ENCODE assay signal across 8 cellular contexts in the genomic region with DNA sequence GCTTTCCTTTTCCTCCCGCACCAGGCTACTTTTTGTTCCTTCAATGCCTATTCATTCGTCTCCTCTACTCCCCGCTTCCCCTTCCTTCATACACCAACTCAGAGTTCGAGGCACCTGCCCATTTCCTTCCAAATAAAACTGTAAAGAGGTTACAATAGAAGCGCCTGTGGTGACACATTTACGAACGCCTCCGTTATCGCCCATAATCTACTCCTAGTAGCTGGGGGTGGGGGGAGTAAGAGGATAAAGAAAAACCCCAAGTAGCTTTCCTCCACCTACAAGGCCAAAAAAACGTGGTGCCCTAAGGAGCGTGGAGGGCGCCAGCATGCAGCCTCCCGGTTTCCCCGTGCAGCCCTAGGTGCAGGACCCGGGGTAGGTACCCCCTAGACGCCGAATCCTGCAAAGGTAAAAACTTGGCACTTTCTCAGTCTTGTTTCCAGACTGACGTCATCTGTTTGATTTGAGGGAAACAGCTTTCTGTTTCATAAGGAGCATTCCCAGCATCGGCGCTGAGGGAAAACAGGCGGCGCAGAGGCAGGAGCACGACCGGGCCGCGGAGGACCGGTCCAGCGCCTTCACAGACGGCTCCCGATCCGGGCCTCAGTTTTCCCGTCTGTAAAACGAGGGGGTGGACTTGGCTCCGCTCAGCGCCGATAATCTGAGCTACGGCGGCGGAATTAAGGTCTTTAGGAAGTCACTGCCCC. TPM values are rescaled to one million over a fixed set of nuclear protein-coding genes. Genes with fewer than 3 reads are reported as not detected.
A peak's percentile ranks its signal among the peaks of the same experiment; 100 is the strongest.
DNase-seq lines count a peak whose midpoint lies in the region; ATAC-seq and TF ChIP-seq lines count a peak whose summit lies in the region.

No MANE protein-coding gene starts in this region.

- H3K27me3 ChIP-seq in BE2C (no peaks in the 10 kb centered on the region), iPS-20b (ENCODE audit: insufficient read depth, low read length) (no peaks in the 10 kb centered on the region), smooth muscle cell (ENCODE audit: low read depth) (no peaks in the 10 kb centered on the region)

- H3K27ac ChIP-seq in iPS-20b (ENCODE audit: low read length) (no peak overlapping the region), smooth muscle cell (ENCODE audit: low read depth) (no peak overlapping the region)

- H4K20me1 ChIP-seq in smooth muscle cell (ENCODE audit: low read depth), result peaks cover 27% of the 10 kb centered on the region

- H3F3A ChIP-seq in smooth muscle cell (ENCODE audit: low read depth), result peaks cover 10% of the 10 kb centered on the region

- H3K9me3 Mint-ChIP-seq in brain, result peaks cover 3 to 4% (median 3%) of the 10 kb centered on the region in 5 experiments

- H3K4me2 ChIP-seq in smooth muscle cell, result peak overlapping the region; percentile 98

- H3K4me1 Mint-ChIP-seq in brain, result peaks cover 61% of the 10 kb centered on the region

- peak overlapping the region; percentile 59 to 98 (median 89) for H3K27ac Mint-ChIP-seq in brain

- peak overlapping the region; percentile 87 for H2AFZ ChIP-seq in smooth muscle cell (ENCODE audit: low read depth)

- peaks cover 5% of the 10 kb centered on the region for H3K27me3 Mint-ChIP-seq in brain

- no peak for ATAC-seq in GM21825 (IDR thresholded peaks at IDR 0.05; ENCODE audit: unreplicated experiment)

- H3K9me3 ChIP-seq in BE2C, result no peaks in the 10 kb centered on the region
- no peaks in the 10 kb centered on the region for H3K9me3 ChIP-seq in iPS-20b (ENCODE audit: insufficient read depth, low read depth, low read length)
- H3K9me3 ChIP-seq in smooth muscle cell (replicated peaks; ENCODE audit: low read depth), result no peaks in the 10 kb centered on the region

- no peaks in the 10 kb centered on the region; the same call in 1 of the 2 replicates for H3K4me1 ChIP-seq in BE2C
- H3K4me1 ChIP-seq in iPS-20b (ENCODE audit: insufficient read depth, low read length), result peaks cover 5% of the 10 kb centered on the region; the same call in 1 of the 2 replicates
- H3K4me1 ChIP-seq in smooth muscle cell (ENCODE audit: low read depth), result peaks cover 27% of the 10 kb centered on the region

- H3K4me3 Mint-ChIP-seq in brain, result peak overlapping the region; percentile 87 to 98 (median 88)

- peaks cover 20% of the 10 kb centered on the region for H3K79me2 ChIP-seq in smooth muscle cell (ENCODE audit: low read depth)

- no peak for TF ChIP-seq CTCF in BE2C (IDR thresholded peaks at IDR 0.05; ENCODE audit: low read depth, low read length)
- no peak for TF ChIP-seq CTCF in brain (conservative IDR thresholded peaks at IDR 0.05)
- TF ChIP-seq CTCF in smooth muscle cell (IDR thresholded peaks at IDR 0.05; ENCODE audit: borderline replicate concordance, insufficient read depth, poor library complexity, severe bottlenecking), result no peak

- H3K36me3 Mint-ChIP-seq in brain, result peaks cover 18% of the 10 kb centered on the region

- H3K9ac ChIP-seq in iPS-20b (ENCODE audit: low read depth, low read length), result peak overlapping the region; percentile 55; the same call in 1 of the 2 replicates
- H3K9ac ChIP-seq in smooth muscle cell (ENCODE audit: low read depth), result peak overlapping the region; percentile 63

- peaks cover 33% of the 10 kb centered on the region for H3K36me3 ChIP-seq in BE2C
- H3K36me3 ChIP-seq in iPS-20b (ENCODE audit: insufficient read depth, low read depth, low read length), result peaks cover 29% of the 10 kb centered on the region
- no peaks in the 10 kb centered on the region for H3K36me3 ChIP-seq in smooth muscle cell (ENCODE audit: low read depth)

- 5% methylated on average over 39 of the region's 39 CpGs for WGBS in smooth muscle cell (ENCODE audit: low lambda C conversion rate)

- DNase-seq in BE2C, result no peak
- peak; percentile 54 for DNase-seq in HK-2 (ENCODE audit: unreplicated experiment)
- DNase-seq in SW480 (ENCODE audit: low spot score), result peak; percentile 62
- no peak for DNase-seq in smooth muscle cell (lab: John Stamatoyannopoulos, UW; ENCODE audit: unreplicated experiment)
- DNase-seq in cerebellar nuclear complex (lab: John Stamatoyannopoulos, UW), result no peak

- H3K4me3 ChIP-seq in BE2C (ENCODE audit: low read depth, low read length) (peak overlapping the region; percentile 99), iPS-20b (ENCODE audit: low read length) (peak overlapping the region; percentile 76), smooth muscle cell (peak overlapping the region; percentile 76)

RNA-seq across cellular contexts. Expression of a gene that starts 0.9 kb away (rescaled TPM):
- 158 TPM for polyA plus RNA-seq in BE2C (2012; ENCODE audit: insufficient read depth, insufficient read length, low read depth)
- polyA plus RNA-seq in brain (ENCODE audit: insufficient read depth, low read depth, low replicate concordance) (127 TPM), smooth muscle cell (38.1 and 46.9 TPM in 2 replicates)
- 55.6 and 58.4 TPM in 2 replicates for total RNA-seq in smooth muscle cell

RNA-seq across cellular contexts. Expression of a gene that starts 51.5 kb away (rescaled TPM):
- polyA plus RNA-seq in BE2C (2012; ENCODE audit: insufficient read depth, insufficient read length, low read depth), result 0.05 TPM
- 0.56 TPM for polyA plus RNA-seq in brain (ENCODE audit: insufficient read depth, low read depth, low replicate concordance)
- under 0.01 TPM in 1 of 2 replicates, not detected in the other for total RNA-seq in smooth muscle cell
- not detected in 2 replicates for polyA plus RNA-seq in smooth muscle cell

Comparison
In these comparisons a context has a peak if more than half of its experiments do, and no peak if none do; other contexts are left out.
1. DNase-seq: peak in HK-2 (single experiment) and SW480 (single experiment); none in BE2C (single experiment), smooth muscle cell (single experiment) and cerebellar nuclear complex (0 of 2).
2. Peak in every context shown above with its lines, with median percentiles within 50 percentile points of each other: H3K4me3 ChIP-seq.